ENCODE assay signal across 30 cellular contexts in the genomic region with DNA sequence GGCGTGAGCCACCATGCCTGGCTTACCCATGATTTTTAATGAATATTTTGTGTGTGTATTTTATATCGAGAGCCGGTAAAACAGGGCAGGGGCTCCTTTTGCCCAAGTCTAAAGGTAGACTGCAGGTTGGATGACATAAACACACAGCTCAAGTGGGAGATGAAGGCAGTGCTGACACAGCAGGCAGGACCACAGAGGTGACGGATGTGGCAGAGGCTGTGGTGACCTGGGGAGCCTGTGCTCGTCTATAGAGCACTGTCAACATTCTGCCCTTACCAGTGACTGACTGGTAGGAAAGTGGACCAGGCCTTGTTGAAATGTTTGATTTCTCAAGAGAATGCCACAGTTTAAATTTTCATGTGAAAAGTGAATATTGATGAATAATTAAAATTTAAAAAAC.
A peak's percentile ranks its signal among the peaks of the same experiment; 100 is the strongest.
DNase-seq lines count a peak whose midpoint lies in the region; ATAC-seq and FAIRE-seq lines count a peak whose summit lies in the region.
"Had no signal": no experiment of that assay in that cellular context is flagged by ENCODE, and none has a peak within 500 bp of the region (broad histone marks: within the 10 kb centered on the region; RNA-seq: fewer than 3 reads in every experiment).

No MANE protein-coding gene starts in this region.

- no peaks in the 10 kb centered on the region for H3K27me3 Mint-ChIP-seq in activated T-helper 17 cell treated with anti-CD3 and anti-CD28 coated beads, Interleukin-2, amount 50 U/mL, for 72 hours
- H3K27me3 Mint-ChIP-seq: progenitor cell of endocrine pancreas had no signal

- no peak overlapping the region for H3K4me3 ChIP-seq in small intestine (ENCODE audit: low read depth in 1 of 2, low read length in 2 of 2)
- H3K4me3 ChIP-seq: GM12878, heart left ventricle, MG63, sigmoid colon, SJSA1 had no signal

- no peaks in the 10 kb centered on the region for H3K4me1 Mint-ChIP-seq in activated T-helper 17 cell treated with anti-CD3 and anti-CD28 coated beads, Interleukin-2, amount 50 U/mL, for 72 hours

- DNase-seq in activated CD8-positive, alpha-beta memory T cell treated with anti-CD3 and anti-CD28 coated beads, Interleukin-2, amount 50 U/mL, for 4 hours, result peak; percentile 17
- no peak for DNase-seq in activated CD8-positive, alpha-beta memory T cell treated with anti-CD3 and anti-CD28 coated beads, Interleukin-2, amount 50 U/mL, for 48 hours
- no peak for DNase-seq in HTR-8/SVneo (ENCODE audit: insufficient read length, low spot score)
- peak; percentile 27 for DNase-seq in small intestine
- DNase-seq in iPS-NIHi7 (ENCODE audit: extremely low spot score), result no peak
- DNase-seq in MV-4-11 (lab: John Stamatoyannopoulos, UW), result no peak
- DNase-seq: activated T-cell treated with anti-CD3 and anti-CD28 coated beads, Interleukin-2, amount 50 U/mL, for 4 hours; BE2C; Caco-2; DND-41; effector CD8-positive, alpha-beta T cell; foreskin fibroblast; GOT3; heart left ventricle; KBM-7; left cardiac atrium; mammary epithelial cell; MG63; NCI-H1417 treated with DMSO at 0.1 percent for 48 hours; NCI-H510A; NK-92 treated with Interleukin-12 subunit alpha and Interleukin-12 subunit beta, amount 100 ng/mL, for 24 hours; sigmoid colon had no signal

- FAIRE-seq in HTR-8/SVneo (lab: Jason Lieb, UNC) (peak; percentile 95), small intestine (lab: Jason Lieb, UNC) (no peak)
- FAIRE-seq: GM12878 had no signal

- no peak overlapping the region for H3K27ac ChIP-seq in small intestine (ENCODE audit: low read depth in 1 of 2, low read length in 1 of 2)
- H3K27ac ChIP-seq: heart left ventricle, neutrophil, sigmoid colon, SJSA1 had no signal

- H3K4me3 Mint-ChIP-seq in activated T-helper 17 cell treated with anti-CD3 and anti-CD28 coated beads, Interleukin-2, amount 50 U/mL, for 72 hours, result no peak overlapping the region
- H3K4me3 Mint-ChIP-seq: activated T-cell treated with anti-CD3 and anti-CD28 coated beads, Interleukin-2, amount 50 U/mL, for 4 hours; brain had no signal

- no peaks in the 10 kb centered on the region for H3K4me1 ChIP-seq in small intestine (ENCODE audit: control insufficient read depth in 2 of 2, insufficient read depth in 1 of 2, low read depth in 1 of 2, low read length in 1 of 2)
- H3K4me1 ChIP-seq: BE2C, sigmoid colon had no signal

- WGBS in small intestine, 3 donors, result 87 to 94% (median 87%) methylated on average over 5 of the region's 5 CpGs

- H3K27me3 ChIP-seq in small intestine (ENCODE audit: control insufficient read depth in 2 of 2, insufficient read depth in 2 of 2, low read length in 2 of 2), result no peaks in the 10 kb centered on the region
- H3K27me3 ChIP-seq: BE2C, heart left ventricle, MG63, sigmoid colon, SJSA1 had no signal

- no peaks in the 10 kb centered on the region for H3K36me3 ChIP-seq in small intestine (ENCODE audit: control insufficient read depth in 2 of 2, insufficient read depth in 2 of 2, low read length in 2 of 2)
- H3K36me3 ChIP-seq: BE2C, heart left ventricle, neutrophil, sigmoid colon, SJSA1 had no signal

- no peak overlapping the region for H3K27ac Mint-ChIP-seq in activated T-helper 17 cell treated with anti-CD3 and anti-CD28 coated beads, Interleukin-2, amount 50 U/mL, for 72 hours
- H3K27ac Mint-ChIP-seq: brain, progenitor cell of endocrine pancreas had no signal

- peak; percentile 99 for ATAC-seq in activated T-helper 17 cell treated with anti-CD3 and anti-CD28 coated beads, Interleukin-2, amount 50 U/mL, for 72 hours (replicated peaks)
- no peak for ATAC-seq in HG02610 (IDR thresholded peaks at IDR 0.05; ENCODE audit: unreplicated experiment)
- ATAC-seq: activated T-cell treated with anti-CD3 and anti-CD28 coated beads, Interleukin-2, amount 50 U/mL, for 4 hours; GM12878; heart left ventricle; left cardiac atrium; Panc1 had no signal

- H3K9me3 ChIP-seq in small intestine (ENCODE audit: control insufficient read depth, low read depth), result no peaks in the 10 kb centered on the region
- H3K9me3 ChIP-seq: BE2C, neutrophil had no signal

- H3K9me3 Mint-ChIP-seq in activated T-helper 17 cell treated with anti-CD3 and anti-CD28 coated beads, Interleukin-2, amount 50 U/mL, for 72 hours, result peaks cover 11% of the 10 kb centered on the region

- no peaks in the 10 kb centered on the region for H3K36me3 Mint-ChIP-seq in activated T-helper 17 cell treated with anti-CD3 and anti-CD28 coated beads, Interleukin-2, amount 50 U/mL, for 72 hours (ENCODE audit: low read depth)

Comparison
In these comparisons a context has a peak if more than half of its experiments do, and no peak if none do; other contexts are left out.
1. DNase-seq: peak in activated CD8-positive, alpha-beta memory T cell treated with anti-CD3 and anti-CD28 coated beads, Interleukin-2, amount 50 U/mL, for 4 hours (single experiment) and small intestine (single experiment); none in activated CD8-positive, alpha-beta memory T cell treated with anti-CD3 and anti-CD28 coated beads, Interleukin-2, amount 50 U/mL, for 48 hours (single experiment), HTR-8/SVneo (single experiment), iPS-NIHi7 (single experiment) and MV-4-11 (single experiment).